ENCODE assay signal across 8 cellular contexts in genomic region chr11:64803163-64803845, GRCh38. TPM values are rescaled to one million over a fixed set of nuclear protein-coding genes. Genes with fewer than 3 reads are reported as not detected.
A peak's percentile ranks its signal among the peaks of the same experiment; 100 is the strongest.
DNase-seq lines count a peak whose midpoint lies in the region; ATAC-seq and TF ChIP-seq lines count a peak whose summit lies in the region.

MAP4K2 (minus strand) TSS chr11:64803214; CDS start chr11:64803149, 65 bp downstream.

- no peaks in the 10 kb centered on the region for H3K9me3 Mint-ChIP-seq in nephron progenitor cell

- peak; percentile 62 for ATAC-seq in GM21423 (IDR thresholded peaks at IDR 0.05; ENCODE audit: unreplicated experiment)
- ATAC-seq in stimulated activated naive CD8-positive, alpha-beta T cell treated with anti-CD3 and anti-CD28 coated beads, Interleukin-15, Interleukin-2, amounts not matched to agents 100 U/mL and 50 U/mL, for 24 hours: peak; percentile 83

- peaks cover 32% of the 10 kb centered on the region for H3K36me3 Mint-ChIP-seq in nephron progenitor cell (ENCODE audit: low read depth)

- no peaks in the 10 kb centered on the region for H3K27me3 Mint-ChIP-seq in nephron progenitor cell (ENCODE audit: low read depth, poor library complexity)

- peak within 1 kb of the TSS; percentile 96 for H3K27ac Mint-ChIP-seq in nephron progenitor cell

- peak within 1 kb of the TSS; percentile 74 for H3K4me3 ChIP-seq in fibroblast of the aortic adventitia (ENCODE audit: low read depth, low read length)

- peak within 1 kb of the TSS; percentile 92 for H3K4me3 Mint-ChIP-seq in nephron progenitor cell

- peaks cover 24% of the 10 kb centered on the region for H3K4me1 Mint-ChIP-seq in nephron progenitor cell

- TF ChIP-seq CTCF in fibroblast of the aortic adventitia (IDR thresholded peaks at IDR 0.05; ENCODE audit: insufficient read depth, low read length): no peak
- TF ChIP-seq CTCF in nephron progenitor cell (IDR thresholded peaks at IDR 0.05): no peak

- DNase-seq in COLO829 (ENCODE audit: low spot score): peak; percentile 84
- peak; percentile 80 for DNase-seq in LHCN-M2 (ENCODE audit: low read depth)
- peak; percentile 51 to 83 for DNase-seq in SHP77 (lab: John Stamatoyannopoulos, UW)
- DNase-seq in activated effector memory CD4-positive, alpha-beta T cell treated with anti-CD3 and anti-CD28 coated beads, Interleukin-2, amount 50 U/mL, for 16 hours: peak; percentile 96
- DNase-seq in fibroblast of the aortic adventitia (ENCODE audit: low read depth): peak; percentile 79
- DNase-seq in nephron progenitor cell: peak; percentile 93
- DNase-seq in stimulated activated naive CD8-positive, alpha-beta T cell treated with anti-CD3 and anti-CD28 coated beads, Interleukin-15, Interleukin-2, amounts not matched to agents 100 U/mL and 50 U/mL, for 24 hours: peak; percentile 91

RNA-seq across cellular contexts. Expression of gene MAP4K2, which starts in this region (rescaled TPM):
- total RNA-seq in LHCN-M2 (2014; rRNA removed) (10.8 and 11.3 TPM in 2 replicates), fibroblast of the aortic adventitia (ENCODE audit: low replicate concordance) (9.6 and 11.4 TPM in 2 replicates)
- polyA plus RNA-seq in LHCN-M2 (2012): 7.6 TPM

Comparison
In these comparisons a context has a peak if more than half of its experiments do, and no peak if none do; other contexts are left out.
1. Peak in every context shown above with its lines: DNase-seq, ATAC-seq and H3K4me3 ChIP-seq.